ENCODE assay signal across 10 cellular contexts in the genomic region with DNA sequence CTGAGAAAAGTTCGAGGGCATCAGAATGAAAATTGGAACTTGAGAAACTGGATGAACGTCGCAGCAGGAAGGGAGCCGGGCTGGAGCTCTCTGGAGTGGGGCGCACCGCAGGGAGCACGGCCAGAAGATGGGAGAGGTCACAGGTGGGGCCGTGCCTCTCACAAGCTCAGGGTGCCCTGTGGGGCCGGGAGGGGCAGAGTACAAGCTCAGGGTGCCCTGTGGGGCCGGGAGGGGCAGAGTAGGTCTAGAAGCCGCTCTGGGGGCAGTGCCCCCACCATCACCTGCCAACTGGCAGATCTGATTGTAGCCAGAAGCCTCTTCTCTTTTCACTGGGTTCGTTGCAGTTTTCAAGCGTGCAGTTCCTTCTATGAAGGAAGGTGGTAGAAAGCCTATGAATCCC.
DNase-seq lines count a peak whose midpoint lies in the region; ATAC-seq lines count a peak whose summit lies in the region.
"Had no signal": no experiment of that assay in that cellular context is flagged by ENCODE, and none has a peak within 500 bp of the region (broad histone marks: within the 10 kb centered on the region; RNA-seq: fewer than 3 reads in every experiment).

No MANE protein-coding gene starts in this region.

- H2BK120ac ChIP-seq in mesendoderm (ENCODE audit: low read depth, low read length) = no peak overlapping the region

- H3K9me3 ChIP-seq in CD8-positive, alpha-beta memory T cell (ENCODE audit: low read length) = no peaks in the 10 kb centered on the region
- H3K9me3 ChIP-seq: neutrophil had no signal

- no CpG with 5 or more reads among the region's 13 CpGs for WGBS in mesendoderm (ENCODE audit: extremely low coverage, insufficient coverage, low lambda C conversion rate)

- H3K4me1 Mint-ChIP-seq in CD8-positive, alpha-beta memory T cell = peaks cover 42 to 72% (median 54%) of the 10 kb centered on the region in 3 donors
- H3K4me1 Mint-ChIP-seq in activated CD8-positive, alpha-beta T cell treated with anti-CD3 and anti-CD28 coated beads, Interleukin-2, amount 10 ng/mL, durations not matched to agents 7 days and 5 days (ENCODE audit: low read depth) = peaks cover 71% of the 10 kb centered on the region

- peaks cover 0 to 6% of the 10 kb centered on the region in 2 donors for H3K27me3 Mint-ChIP-seq in CD8-positive, alpha-beta memory T cell
- peaks cover 10% of the 10 kb centered on the region for H3K27me3 Mint-ChIP-seq in activated CD8-positive, alpha-beta T cell treated with anti-CD3 and anti-CD28 coated beads, Interleukin-2, amount 10 ng/mL, durations not matched to agents 7 days and 5 days (ENCODE audit: low read depth)

- DNase-seq in CD8-positive, alpha-beta memory T cell = peak in 1 of 5 donors; percentile 18
- peak; percentile 21 for DNase-seq in activated CD8-positive, alpha-beta T cell treated with anti-CD3 and anti-CD28 coated beads, Interleukin-2, amount 10 ng/mL, durations not matched to agents 7 days and 5 days
- DNase-seq in mesendoderm (no peak), EL (no peak)
- DNase-seq: cortex of kidney had no signal

- H3K9me3 Mint-ChIP-seq in CD8-positive, alpha-beta memory T cell = no peaks in the 10 kb centered on the region
- no peaks in the 10 kb centered on the region for H3K9me3 Mint-ChIP-seq in activated CD8-positive, alpha-beta T cell treated with anti-CD3 and anti-CD28 coated beads, Interleukin-2, amount 10 ng/mL, durations not matched to agents 7 days and 5 days (ENCODE audit: insufficient read depth)

- peaks cover 0 to 1% (median 0%) of the 10 kb centered on the region in 3 donors for H3K36me3 Mint-ChIP-seq in CD8-positive, alpha-beta memory T cell
- H3K36me3 Mint-ChIP-seq in activated CD8-positive, alpha-beta T cell treated with anti-CD3 and anti-CD28 coated beads, Interleukin-2, amount 10 ng/mL, durations not matched to agents 7 days and 5 days (ENCODE audit: low read depth) = no peaks in the 10 kb centered on the region

- H3K4me1 ChIP-seq in ACC112 (ENCODE audit: control insufficient read depth, insufficient read depth, low read length, unreplicated experiment) (peaks cover 59% of the 10 kb centered on the region), mesendoderm (ENCODE audit: control insufficient read depth, low read depth, low read length) (peaks cover 3% of the 10 kb centered on the region)
- H3K4me1 ChIP-seq in CD8-positive, alpha-beta memory T cell (ENCODE audit: insufficient read depth, low read length) = peaks cover 51% of the 10 kb centered on the region

- CTCF ChIA-PET in CD8-positive, alpha-beta memory T cell (lab: Charles Lee) = interaction anchor here (1.3 to 11.4 kb wide), 3 partner anchors 9 to 115 kb away, joined by 4 to 157 read pairs (median 4); no protein-coding TSS in a partner anchor
- CTCF ChIA-PET in activated CD8-positive, alpha-beta T cell treated with anti-CD3 and anti-CD28 coated beads, Interleukin-2, amount 10 ng/mL, durations not matched to agents 7 days and 5 days (lab: Charles Lee) = interaction anchor here (1.0 to 6.9 kb wide), 13 partner anchors 9 to 264 kb away, joined by 3 to 79 read pairs (median 4); no protein-coding TSS in a partner anchor

- no peak overlapping the region for H3K23ac ChIP-seq in mesendoderm (ENCODE audit: low read length)

- H3K18ac ChIP-seq in mesendoderm (ENCODE audit: low read length) = peak overlapping the region; percentile 45

- no peaks in the 10 kb centered on the region for H3K79me1 ChIP-seq in mesendoderm (ENCODE audit: low read length)

- no peak overlapping the region for H3K4me2 ChIP-seq in mesendoderm (ENCODE audit: low read length)

- H3K4ac ChIP-seq in mesendoderm (ENCODE audit: low read depth, low read length) = no peak overlapping the region

- H3K79me2 ChIP-seq in ACC112 (ENCODE audit: control insufficient read depth, insufficient read depth, low read length, unreplicated experiment) (no peaks in the 10 kb centered on the region), mesendoderm (ENCODE audit: control insufficient read depth, insufficient read depth, low read length) (no peaks in the 10 kb centered on the region)

- H2AFZ ChIP-seq in ACC112 (ENCODE audit: low read length, unreplicated experiment) = no peak overlapping the region

- no peak overlapping the region for H2AK5ac ChIP-seq in mesendoderm (ENCODE audit: low read length)

- no peak overlapping the region for H3K56ac ChIP-seq in mesendoderm (ENCODE audit: low read length)

- H3K27ac Mint-ChIP-seq in CD8-positive, alpha-beta memory T cell = peak overlapping the region; percentile 81 to 97 (median 92)
- peak overlapping the region; percentile 66 for H3K27ac Mint-ChIP-seq in activated CD8-positive, alpha-beta T cell treated with anti-CD3 and anti-CD28 coated beads, Interleukin-2, amount 10 ng/mL, durations not matched to agents 7 days and 5 days

- H3K36me3 ChIP-seq in ACC112 (ENCODE audit: insufficient read depth, low read length) = no peaks in the 10 kb centered on the region
- no peaks in the 10 kb centered on the region for H3K36me3 ChIP-seq in CD8-positive, alpha-beta memory T cell (ENCODE audit: insufficient read depth, low read length)
- H3K36me3 ChIP-seq in mesendoderm (ENCODE audit: control insufficient read depth, insufficient read depth, low read length) = no peaks in the 10 kb centered on the region
- H3K36me3 ChIP-seq: neutrophil had no signal

- H3K9ac ChIP-seq in mesendoderm (ENCODE audit: low read length) = no peak overlapping the region

- no peak overlapping the region for H4K8ac ChIP-seq in mesendoderm (ENCODE audit: low read depth, low read length)

- H3K27me3 ChIP-seq in ACC112 (ENCODE audit: insufficient read depth, low read length) (no peaks in the 10 kb centered on the region), mesendoderm (ENCODE audit: insufficient read depth, low read length, poor library complexity) (no peaks in the 10 kb centered on the region)
- H3K27me3 ChIP-seq in CD8-positive, alpha-beta memory T cell (ENCODE audit: insufficient read depth, low read length, poor library complexity, severe bottlenecking) = no peaks in the 10 kb centered on the region

- no peak overlapping the region for H4K5ac ChIP-seq in mesendoderm (ENCODE audit: low read length)

- POLR2A ChIA-PET in CD8-positive, alpha-beta memory T cell (lab: Charles Lee) = no interaction called here
- POLR2A ChIA-PET in activated CD8-positive, alpha-beta T cell treated with anti-CD3 and anti-CD28 coated beads, Interleukin-2, amount 10 ng/mL, durations not matched to agents 7 days and 5 days (lab: Charles Lee) = interaction anchor here (0.6 to 1.9 kb wide), 6 partner anchors 39 to 264 kb away, joined by 3 to 6 read pairs (median 4); no protein-coding TSS in a partner anchor

- no peak overlapping the region for H2BK5ac ChIP-seq in mesendoderm (ENCODE audit: low read length)

- peak overlapping the region in 6 of 7 donors; percentile 3 to 74 (median 66) for H3K4me3 Mint-ChIP-seq in CD8-positive, alpha-beta memory T cell
- peak overlapping the region; percentile 24 for H3K4me3 Mint-ChIP-seq in activated CD8-positive, alpha-beta T cell treated with anti-CD3 and anti-CD28 coated beads, Interleukin-2, amount 10 ng/mL, durations not matched to agents 7 days and 5 days

- H3K27ac ChIP-seq in ACC112 (ENCODE audit: low read depth, low read length) (peak overlapping the region; percentile 98; the same call in 1 of the 2 replicates), mesendoderm (ENCODE audit: low read depth, low read length) (no peak overlapping the region)
- no peak overlapping the region for H3K27ac ChIP-seq in CD8-positive, alpha-beta memory T cell (ENCODE audit: low read depth, low read length)
- H3K27ac ChIP-seq: neutrophil had no signal

- H3K4me3 ChIP-seq in ACC112 (ENCODE audit: low read depth, low read length) = no peak overlapping the region
- H3K4me3 ChIP-seq in CD8-positive, alpha-beta memory T cell (ENCODE audit: low read length) = no peak overlapping the region
- H3K4me3 ChIP-seq in mesendoderm (ENCODE audit: low read length) = no peak overlapping the region

- no peak for ATAC-seq in activated CD8-positive, alpha-beta T cell treated with anti-CD3 and anti-CD28 coated beads, Interleukin-2, amount 10 ng/mL, durations not matched to agents 7 days and 5 days
- ATAC-seq in GM18511 (IDR thresholded peaks at IDR 0.05; ENCODE audit: unreplicated experiment) = no peak
- no peak for ATAC-seq in HG03097 (IDR thresholded peaks at IDR 0.05; ENCODE audit: low FRiP score, unreplicated experiment)
- ATAC-seq in HG02870 (IDR thresholded peaks at IDR 0.05; ENCODE audit: unreplicated experiment) = no peak

- no peak overlapping the region for H2BK15ac ChIP-seq in mesendoderm (replicated peaks; ENCODE audit: low read depth)
